ENCODE assay signal across 1 cellular context in genomic region chr19:3670796-3671679, GRCh38.
TF ChIP-seq lines count a peak whose summit lies in the region.

No MANE protein-coding gene starts in this region.

TF ChIP-seq in K562, 482 proteins besides CTCF, POLR2A, EP300 and RAD21 (continued from another document and continues in another):
- TF ChIP-seq HBP1 (CRISPR knock-in tag; IDR thresholded peaks at IDR 0.05) (no peak), NFE2L1 (tag; IDR thresholded peaks at IDR 0.05; ENCODE audit: borderline replicate concordance, low read depth) (peak; percentile 89), HSF4 (CRISPR knock-in tag; IDR thresholded peaks at IDR 0.05; ENCODE audit: borderline replicate concordance) (no peak), CUX1 (CRISPR knock-in tag; IDR thresholded peaks at IDR 0.05) (peak; percentile 76), ZNF644 (tag; IDR thresholded peaks at IDR 0.05; ENCODE audit: low read depth) (0 out of 2 replicates have a peak, but pooled peaks have one; percentile 3), NR4A1 (CRISPR knock-in tag; IDR thresholded peaks at IDR 0.05) (no peak), NR4A1 (tag; IDR thresholded peaks at IDR 0.05) (peak; percentile 77), MIER1 (IDR thresholded peaks at IDR 0.05; ENCODE audit: low read depth) (0 out of 2 replicates have a peak, but pooled peaks have one; percentile 32), SP1 (CRISPR knock-in tag; IDR thresholded peaks at IDR 0.05) (no peak; the same call in none of the 2 replicates), ZNF609 (CRISPR knock-in tag; IDR thresholded peaks at IDR 0.05; ENCODE audit: borderline replicate concordance) (no peak), ARHGAP35 (IDR thresholded peaks at IDR 0.05; ENCODE audit: partially characterized antibody) (peak; percentile 30), ZBTB7A (IDR thresholded peaks at IDR 0.05; ENCODE audit: borderline replicate concordance, control insufficient read depth, low read depth, low read length) (0 out of 2 replicates have a peak, but pooled peaks have one; percentile 11), NCOA6 (IDR thresholded peaks at IDR 0.05) (no peak), ZNF766 (CRISPR knock-in tag; conservative IDR thresholded peaks at IDR 0.05) (peak; percentile 6; the same call in 1 of the 2 replicates), HDGF (IDR thresholded peaks at IDR 0.05) (peak; percentile 55), NRF1 (conservative IDR thresholded peaks at IDR 0.05 in 1 of 2, IDR thresholded peaks at IDR 0.05 in 1 of 2) (peak in 1 of 2 experiments; percentile 24; a peak in 1 of 4 replicates), ZNF75A (CRISPR knock-in tag; IDR thresholded peaks at IDR 0.05) (no peak), GATAD2B (IDR thresholded peaks at IDR 0.05; ENCODE audit: borderline replicate concordance) (peak; percentile 86), VEZF1 (CRISPR knock-in tag; IDR thresholded peaks at IDR 0.05) (peak; percentile 80), NCOA1 (IDR thresholded peaks at IDR 0.05; ENCODE audit: low read depth) (peak; percentile 66; the same call in 1 of the 2 replicates), CXXC5 (CRISPR knock-in tag; IDR thresholded peaks at IDR 0.05) (peak; percentile 45; the same call in 1 of the 2 replicates), ARID1B (IDR thresholded peaks at IDR 0.05) (peak; percentile 70), SMAD4 (CRISPR knock-in tag; conservative IDR thresholded peaks at IDR 0.05) (peak; percentile 76), IRF9 (tag; IDR thresholded peaks at IDR 0.05) (peak; percentile 41; the same call in 1 of the 2 replicates), POLR2B (IDR thresholded peaks at IDR 0.05; ENCODE audit: low read depth, partially characterized antibody) (no peak), ZNF436 (CRISPR knock-in tag; IDR thresholded peaks at IDR 0.05) (no peak), NR2C2 (CRISPR knock-in tag; IDR thresholded peaks at IDR 0.05) (peak; percentile 77), NR2C2 (tag; IDR thresholded peaks at IDR 0.05) (peak; percentile 89), CCNT2 (IDR thresholded peaks at IDR 0.05; ENCODE audit: borderline replicate concordance, extremely low read depth, insufficient read length, low read depth, low read length) (peak; percentile 76), NFRKB (IDR thresholded peaks at IDR 0.05; ENCODE audit: low read depth) (peak; percentile 71; the same call in 1 of the 2 replicates), ZBTB26 (CRISPR knock-in tag; IDR thresholded peaks at IDR 0.05) (peak; percentile 52; the same call in 1 of the 2 replicates), GABPB1 (CRISPR knock-in tag; IDR thresholded peaks at IDR 0.05) (peak; percentile 33; the same call in 1 of the 2 replicates), NR1H2 (CRISPR knock-in tag; IDR thresholded peaks at IDR 0.05) (peak; percentile 16; the same call in 1 of the 2 replicates), IRF1 (CRISPR knock-in tag; IDR thresholded peaks at IDR 0.05; ENCODE audit: borderline replicate concordance) (0 out of 2 replicates have a peak, but pooled peaks have one; percentile 65), PKNOX1 (IDR thresholded peaks at IDR 0.05) (peak; percentile 28; the same call in 1 of the 2 replicates), ZBTB11 (CRISPR knock-in tag; IDR thresholded peaks at IDR 0.05) (peak in 1 of 3 experiments; percentile 90; a peak in 2 of 6 replicates), SAFB (IDR thresholded peaks at IDR 0.05; ENCODE audit: borderline replicate concordance, low read depth, low read length) (peak; percentile 9; the same call in 1 of the 2 replicates), ZNF561 (CRISPR knock-in tag; conservative IDR thresholded peaks at IDR 0.05) (0 out of 2 replicates have a peak, but pooled peaks have one; percentile 28)
